9 cellular contexts compared by ENCODE assay signal in genomic region chr4:81274460-81274859, GRCh38.
"Had no signal": no experiment of that assay in that cellular context is flagged by ENCODE, and none has a peak within 500 bp of the region (broad histone marks: within the 10 kb centered on the region; RNA-seq: fewer than 3 reads in every experiment).

No MANE protein-coding gene starts in this region.

- H3K4me3 ChIP-seq: GM23338 had no signal

- H3K27ac Mint-ChIP-seq: GM23338, H9, IgD-negative memory B cell had no signal

- H3K27ac ChIP-seq: HL-60 had no signal

- H3K36me3 Mint-ChIP-seq: IgD-negative memory B cell had no signal

- H2AFZ ChIP-seq: GM23338 had no signal

- H3K4me3 Mint-ChIP-seq: GM23338, H9, IgD-negative memory B cell had no signal

- ATAC-seq: GM23338, HepG2 had no signal

- H3K4me2 ChIP-seq: GM23338 had no signal

- H3K4me1 Mint-ChIP-seq: GM23338, H9, IgD-negative memory B cell had no signal

- FAIRE-seq: H1, H54, HepG2 had no signal

- DNase-seq: H9, HCEC 1CT, KG1 had no signal
